ENCODE assay signal across 19 cellular contexts in genomic region chr14:46747253-46747652, GRCh38.
A peak's percentile ranks its signal among the peaks of the same experiment; 100 is the strongest.
DNase-seq lines count a peak whose midpoint lies in the region; ATAC-seq and TF ChIP-seq lines count a peak whose summit lies in the region.
"Had no signal": no experiment of that assay in that cellular context is flagged by ENCODE, and none has a peak within 500 bp of the region (broad histone marks: within the 10 kb centered on the region; RNA-seq: fewer than 3 reads in every experiment).

No MANE protein-coding gene starts in this region.

- H3K4me1 ChIP-seq in hepatocyte (ENCODE audit: insufficient read depth) (no peaks in the 10 kb centered on the region), mesenchymal stem cell (ENCODE audit: control insufficient read depth, insufficient read depth, low read depth, low read length) (no peaks in the 10 kb centered on the region)
- H3K4me1 ChIP-seq: BE2C, BLaER1, Caco-2 had no signal

- H3K9me2 ChIP-seq in hepatocyte (replicated peaks; ENCODE audit: insufficient read depth): no peaks in the 10 kb centered on the region

- H4K8ac ChIP-seq in mesenchymal stem cell (ENCODE audit: low read length): no peak overlapping the region

- no peak overlapping the region for H2AK5ac ChIP-seq in mesenchymal stem cell (ENCODE audit: low read length, severe bottlenecking)

- H2BK12ac ChIP-seq in mesenchymal stem cell (ENCODE audit: low read length in 2 of 2): no peak overlapping the region

- H3K18ac ChIP-seq in mesenchymal stem cell (ENCODE audit: low read depth in 1 of 2, low read length in 2 of 2): no peak overlapping the region

- no peaks in the 10 kb centered on the region for H3K27me3 ChIP-seq in hepatocyte
- no peaks in the 10 kb centered on the region for H3K27me3 ChIP-seq in mesenchymal stem cell (ENCODE audit: control insufficient read depth in 1 of 2, insufficient read depth in 1 of 2, low read length in 2 of 2)
- no peaks in the 10 kb centered on the region for H3K27me3 ChIP-seq in dorsolateral prefrontal cortex
- H3K27me3 ChIP-seq: BE2C, BLaER1 had no signal

- H3K79me1 ChIP-seq in mesenchymal stem cell (replicated peaks; ENCODE audit: low read length, poor library complexity, severe bottlenecking): no peaks in the 10 kb centered on the region

- H2BK120ac ChIP-seq in mesenchymal stem cell (ENCODE audit: low read depth, low read length): no peak overlapping the region

- H4K91ac ChIP-seq in mesenchymal stem cell (ENCODE audit: low read length): no peak overlapping the region

- H3K9me3 ChIP-seq in hepatocyte (ENCODE audit: low read depth): no peaks in the 10 kb centered on the region
- peaks cover 6% of the 10 kb centered on the region for H3K9me3 ChIP-seq in mesenchymal stem cell (ENCODE audit: control insufficient read depth, low read length)
- H3K9me3 ChIP-seq: BE2C, BLaER1, Caco-2 had no signal

- TF ChIP-seq CTCF in hepatocyte (IDR thresholded peaks at IDR 0.05; ENCODE audit: poor library complexity) (no peak), dorsolateral prefrontal cortex (IDR thresholded peaks at IDR 0.05 in 54 of 56, conservative IDR thresholded peaks at IDR 0.05 in 2 of 56; ENCODE audit: low read depth in 1 of 56, partially characterized antibody in 56 of 56) (no peak)

- 92% methylated on average over 2 of the region's 2 CpGs for WGBS in hepatocyte (ENCODE audit: low lambda C conversion rate, missing lambda C conversion rate)
- WGBS in mesenchymal stem cell: no CpG with 5 or more reads among the region's 2 CpGs

- no peak overlapping the region for H3K14ac ChIP-seq in mesenchymal stem cell (ENCODE audit: low read length in 2 of 2)

- ATAC-seq in GM21515 (IDR thresholded peaks at IDR 0.05; ENCODE audit: unreplicated experiment): no peak

- H3K4me2 ChIP-seq in hepatocyte (no peak overlapping the region), mesenchymal stem cell (ENCODE audit: low read length, poor library complexity, severe bottlenecking) (no peak overlapping the region)
- H3K4me2 ChIP-seq: BLaER1 had no signal

- H4K20me1 ChIP-seq in hepatocyte (ENCODE audit: insufficient read depth, poor library complexity, severe bottlenecking): no peaks in the 10 kb centered on the region
- H4K20me1 ChIP-seq: BLaER1 had no signal

- H2BK15ac ChIP-seq in mesenchymal stem cell (ENCODE audit: low read depth, poor library complexity, severe bottlenecking): no peak overlapping the region

- H3K4ac ChIP-seq in mesenchymal stem cell (ENCODE audit: low read depth in 1 of 2, low read length in 2 of 2): no peak overlapping the region

- no peak overlapping the region for H3K9ac ChIP-seq in mesenchymal stem cell (ENCODE audit: low read length)
- H3K9ac ChIP-seq: BLaER1 had no signal

- peak overlapping the region; percentile 71 for H3K27ac ChIP-seq in hepatocyte
- no peak overlapping the region for H3K27ac ChIP-seq in mesenchymal stem cell (ENCODE audit: low read length, poor library complexity, severe bottlenecking)
- H3K27ac ChIP-seq in dorsolateral prefrontal cortex: peak overlapping the region in 20 of 59 donors; percentile 1 to 68 (median 32)
- H3K27ac ChIP-seq: BLaER1 had no signal

- H3K23ac ChIP-seq in mesenchymal stem cell (ENCODE audit: low read length in 2 of 2): no peak overlapping the region

- H2AFZ ChIP-seq in hepatocyte (no peak overlapping the region), mesenchymal stem cell (ENCODE audit: low read depth, low read length) (no peak overlapping the region)

- DNase-seq in RPMI7951 (ENCODE audit: low read depth): peak; percentile 0
- no peak for DNase-seq in hepatocyte (ENCODE audit: low spot score)
- peak; percentile 26 for DNase-seq in mesenchymal stem cell
- DNase-seq in superior temporal gyrus (ENCODE audit: extremely low spot score): peak; percentile 62
- no peak for DNase-seq in dorsolateral prefrontal cortex
- DNase-seq in NCI-H345 treated with DMSO at 0.1 percent for 48 hours (lab: John Stamatoyannopoulos, UW; ENCODE audit: unreplicated experiment): no peak
- DNase-seq in GM19238 (ENCODE audit: insufficient read length, low spot score): no peak
- DNase-seq: 8988T; ACHN; BE2C; C1 segment of cervical spinal cord; Caco-2; Calu3; CD4-positive, CD25-positive, alpha-beta regulatory T cell; CD8-positive, alpha-beta memory T cell; DMS79 treated with DMSO at 0.1 percent for 48 hours; GF-D8 had no signal

- H2BK5ac ChIP-seq in mesenchymal stem cell (ENCODE audit: low read depth, low read length, poor library complexity, severe bottlenecking): no peak overlapping the region

- intact Hi-C loops in dorsolateral prefrontal cortex (cut with DNase I): no loop called here

- no peaks in the 10 kb centered on the region for H3K79me2 ChIP-seq in hepatocyte

- H3K36me3 ChIP-seq in hepatocyte (replicated peaks; ENCODE audit: insufficient read depth, low read depth) (no peaks in the 10 kb centered on the region), mesenchymal stem cell (ENCODE audit: control insufficient read depth in 1 of 2, insufficient read depth in 2 of 2, low read depth in 1 of 2, low read length in 2 of 2) (no peaks in the 10 kb centered on the region)
- H3K36me3 ChIP-seq: BE2C, BLaER1 had no signal

- H3K4me3 ChIP-seq in hepatocyte (no peak overlapping the region), mesenchymal stem cell (ENCODE audit: insufficient read depth in 1 of 2, low read depth in 1 of 2, low read length in 2 of 2) (no peak overlapping the region), dorsolateral prefrontal cortex (no peak overlapping the region)
- H3K4me3 ChIP-seq: BLaER1 had no signal

Comparison
In these comparisons a context has a peak if more than half of its experiments do, and no peak if none do; other contexts are left out.
1. DNase-seq: peak in RPMI7951 (single experiment), mesenchymal stem cell (single experiment) and superior temporal gyrus (single experiment); none in hepatocyte (single experiment), dorsolateral prefrontal cortex (0 of 10), NCI-H345 treated with DMSO at 0.1 percent for 48 hours (single experiment) and GM19238 (single experiment).